ENCODE assay signal across 8 cellular contexts in genomic region chr10:33335550-33335799, GRCh38. TPM values are rescaled to one million over a fixed set of nuclear protein-coding genes. Genes with fewer than 3 reads are reported as not detected.
DNase-seq lines count a peak whose midpoint lies in the region; ATAC-seq and TF ChIP-seq lines count a peak whose summit lies in the region.

No MANE protein-coding gene starts in this region.

- TF ChIP-seq POLR2A in body of pancreas (IDR thresholded peaks at IDR 0.05) (no peak), transverse colon (IDR thresholded peaks at IDR 0.05) (no peak)

- H3K4me3 Mint-ChIP-seq in stimulated activated naive CD8-positive, alpha-beta T cell treated with anti-CD3 and anti-CD28 coated beads, Interleukin-15, amount 100 ng/mL, for 72 hours = peak overlapping the region in 1 of 2 donors; percentile 87

- peaks cover 33% of the 10 kb centered on the region for H3K4me1 ChIP-seq in body of pancreas
- peaks cover 0 to 39% (median 23%) of the 10 kb centered on the region in 4 donors for H3K4me1 ChIP-seq in transverse colon

- no peak overlapping the region for H3K27ac Mint-ChIP-seq in stimulated activated naive CD8-positive, alpha-beta T cell treated with anti-CD3 and anti-CD28 coated beads, Interleukin-15, amount 100 ng/mL, for 72 hours

- intact Hi-C loops in body of pancreas (cut with DNase I) (no loop called here), left colon (cut with DNase I, micrococcal nuclease) (loop anchor here in 1 of 2 donors (10.0 kb wide), 1 partner anchor 141 kb away; no protein-coding TSS in a partner anchor), transverse colon (cut with DNase I; ENCODE audit: low total_unique reads) (no loop called here)

- peaks cover 40% of the 10 kb centered on the region for H3K4me1 Mint-ChIP-seq in stimulated activated naive CD8-positive, alpha-beta T cell treated with anti-CD3 and anti-CD28 coated beads, Interleukin-15, amount 100 ng/mL, for 72 hours

- H3K4me3 ChIP-seq in body of pancreas = peak overlapping the region; percentile 40
- peak overlapping the region; percentile 41 to 63 (median 56) for H3K4me3 ChIP-seq in transverse colon

- H3K27me3 ChIP-seq in body of pancreas = no peaks in the 10 kb centered on the region
- no peaks in the 10 kb centered on the region for H3K27me3 ChIP-seq in transverse colon

- peak; percentile 12 for ATAC-seq in body of pancreas
- peak; percentile 27 for ATAC-seq in left colon
- ATAC-seq in HG02571 (IDR thresholded peaks at IDR 0.05; ENCODE audit: unreplicated experiment) = no peak
- ATAC-seq in stimulated activated naive CD8-positive, alpha-beta T cell treated with anti-CD3 and anti-CD28 coated beads, Interleukin-15, amount 100 ng/mL, for 72 hours = no peak

- TF ChIP-seq EP300 in transverse colon (IDR thresholded peaks at IDR 0.05; ENCODE audit: low read depth) = no peak

- no peaks in the 10 kb centered on the region for H3K9me3 ChIP-seq in body of pancreas
- no peaks in the 10 kb centered on the region for H3K9me3 ChIP-seq in transverse colon

- TF ChIP-seq CTCF in body of pancreas (IDR thresholded peaks at IDR 0.05) (no peak), transverse colon (IDR thresholded peaks at IDR 0.05) (no peak)

- H3K9me3 Mint-ChIP-seq in stimulated activated naive CD8-positive, alpha-beta T cell treated with anti-CD3 and anti-CD28 coated beads, Interleukin-15, amount 100 ng/mL, for 72 hours = no peaks in the 10 kb centered on the region

- in situ Hi-C loops in transverse colon (cut with MboI; ENCODE audit: low pct_ligation_motif_present in 1 of 4, low pct_unique_long_range_greater_than_20kb in 1 of 4, low sequenced_read_pairs in 3 of 4) = loop anchor here in 3 of 4 donors (25.0 kb wide), 1 partner anchor 1302 kb away; no protein-coding TSS in a partner anchor

- H3K27me3 Mint-ChIP-seq in stimulated activated naive CD8-positive, alpha-beta T cell treated with anti-CD3 and anti-CD28 coated beads, Interleukin-15, amount 100 ng/mL, for 72 hours = peaks cover 89% of the 10 kb centered on the region

- H3K36me3 ChIP-seq in body of pancreas (replicated peaks in 1 of 2; ENCODE audit: insufficient read depth in 1 of 2, low read depth in 2 of 2) (no peaks in the 10 kb centered on the region), transverse colon (no peaks in the 10 kb centered on the region)

- WGBS in body of pancreas, 2 donors = 0 to 1% methylated on average over 3 to 21 of the region's 21 CpGs
- WGBS in transverse colon (ENCODE audit: low coverage in 1 of 2), 2 donors = 11% methylated on average over 21 of the region's 21 CpGs; no CpG with 5 or more reads in 1 of the 2 donors

- H3K27ac ChIP-seq in body of pancreas (peak overlapping the region; percentile 82 to 95 (median 88)), transverse colon (peak overlapping the region; percentile 81 to 90 (median 86))

- peak; percentile 68 for DNase-seq in NCI-H748 (lab: John Stamatoyannopoulos, UW; ENCODE audit: unreplicated experiment)
- DNase-seq in NCI-H748 treated with DMSO at 0.1 percent for 48 hours (lab: John Stamatoyannopoulos, UW) = no peak
- peak in 1 of 4 donors; percentile 25 for DNase-seq in body of pancreas
- peak in 1 of 2 donors; percentile 37 for DNase-seq in left colon
- peak; percentile 27 for DNase-seq in transverse colon
- DNase-seq in cortex of kidney (lab: John Stamatoyannopoulos, UW) = no peak
- DNase-seq in stimulated activated naive CD8-positive, alpha-beta T cell treated with anti-CD3 and anti-CD28 coated beads, Interleukin-15, amount 100 ng/mL, for 72 hours = no peak

RNA-seq across cellular contexts. Expression of gene NRP1, which starts 1.0 kb away (rescaled TPM):
- total RNA-seq in body of pancreas = 10 to 100 TPM; 37.6 to 62.6 TPM
- total RNA-seq in left colon = 10 to 100 TPM; 12.3 to 26.5 TPM
- 10 to 100 TPM; 14.1 to 35.5 (median 19.5) TPM for total RNA-seq in transverse colon

Comparison
In these comparisons a context has a peak if more than half of its experiments do, and no peak if none do; other contexts are left out.
1. DNase-seq: peak in NCI-H748 (single experiment) and transverse colon (single experiment); none in NCI-H748 treated with DMSO at 0.1 percent for 48 hours (single experiment), cortex of kidney (single experiment) and stimulated activated naive CD8-positive, alpha-beta T cell treated with anti-CD3 and anti-CD28 coated beads, Interleukin-15, amount 100 ng/mL, for 72 hours (0 of 2).
2. ATAC-seq: peak in body of pancreas (single experiment) and left colon (single experiment); none in HG02571 (single experiment) and stimulated activated naive CD8-positive, alpha-beta T cell treated with anti-CD3 and anti-CD28 coated beads, Interleukin-15, amount 100 ng/mL, for 72 hours (single experiment).